ENCODE assay signal across 6 cellular contexts in the genomic region with DNA sequence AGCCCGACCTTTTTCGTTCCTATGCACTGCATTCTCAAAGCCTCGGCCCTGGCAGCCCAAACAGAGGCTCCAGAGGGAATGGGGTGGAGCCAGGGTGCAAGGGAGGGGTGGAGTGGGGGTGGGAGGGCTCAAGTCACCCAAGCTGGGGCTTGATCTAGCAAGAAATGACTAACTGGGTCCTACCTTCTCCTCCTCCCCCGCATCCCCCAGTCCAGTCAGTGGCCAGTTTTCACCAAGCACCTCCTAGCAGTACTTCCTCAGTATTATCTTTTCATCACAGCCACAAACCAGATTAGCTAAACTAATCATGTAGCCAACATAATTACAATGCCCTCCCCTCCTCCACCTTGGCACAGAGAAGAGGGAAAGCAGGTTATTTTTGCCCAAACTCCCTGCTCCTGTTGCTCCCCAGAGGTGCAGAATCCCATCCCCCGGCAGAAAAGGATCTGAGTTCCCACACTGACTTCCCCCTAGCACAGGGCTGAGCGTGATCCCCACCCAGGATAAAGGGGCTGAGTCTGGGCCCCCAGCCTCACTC. TPM values are rescaled to one million over a fixed set of nuclear protein-coding genes. Genes with fewer than 3 reads are reported as not detected.
DNase-seq lines count a peak whose midpoint lies in the region; ATAC-seq lines count a peak whose summit lies in the region.

No MANE protein-coding gene starts in this region.

- H3K4me1 ChIP-seq in rectal smooth muscle tissue (ENCODE audit: control insufficient read depth, insufficient read depth, low read length): no peaks in the 10 kb centered on the region

- H3K36me3 ChIP-seq in rectal smooth muscle tissue (ENCODE audit: control insufficient read depth, insufficient read depth, low read length): no peaks in the 10 kb centered on the region

- no peak overlapping the region for H3K9ac ChIP-seq in rectal smooth muscle tissue (ENCODE audit: low read length)

- ATAC-seq in HG02852 (IDR thresholded peaks at IDR 0.05; ENCODE audit: unreplicated experiment): no peak

- DNase-seq in HUDEP-2 (lab: John Stamatoyannopoulos, UW; ENCODE audit: unreplicated experiment in 76 of 76) (peak in 72 of 76 experiments; percentile 13 to 95 (median 78)), dermis blood vessel endothelial cell (peak; percentile 82), T-helper 1 cell (no peak), NCI-H2029 treated with DMSO at 0.1 percent for 48 hours (lab: John Stamatoyannopoulos, UW) (no peak)

- H3K27me3 ChIP-seq in rectal smooth muscle tissue (ENCODE audit: control insufficient read depth, insufficient read depth, low read length): peaks cover 2% of the 10 kb centered on the region

- H3K27ac ChIP-seq in rectal smooth muscle tissue (ENCODE audit: low read depth, low read length): no peak overlapping the region

- peak overlapping the region; percentile 15 for H3K4me3 ChIP-seq in rectal smooth muscle tissue (ENCODE audit: low read length)

RNA-seq across cellular contexts. Expression of gene JUP, which starts 2.2 kb away (rescaled TPM):
- 416 and 862 TPM in 2 replicates for total RNA-seq in dermis blood vessel endothelial cell

RNA-seq across cellular contexts. Expression of gene P3H4, which starts 27.5 kb away (rescaled TPM):
- total RNA-seq in dermis blood vessel endothelial cell: 65.4 and 79.3 TPM in 2 replicates

RNA-seq across cellular contexts. Expression of gene FKBP10, which starts 28.5 kb away (rescaled TPM):
- total RNA-seq in dermis blood vessel endothelial cell: 186 and 244 TPM in 2 replicates

RNA-seq across cellular contexts. Expression of gene HAP1, which starts 49.8 kb away (rescaled TPM):
- 0.23 and 0.68 TPM in 2 replicates for total RNA-seq in dermis blood vessel endothelial cell

RNA-seq across cellular contexts. Expression of gene NT5C3B, which starts 51.8 kb away (rescaled TPM):
- 53.0 and 102 TPM in 2 replicates for total RNA-seq in dermis blood vessel endothelial cell

Comparison
In these comparisons a context has a peak if more than half of its experiments do, and no peak if none do; other contexts are left out.
1. DNase-seq: peak in HUDEP-2 (72 of 76) and dermis blood vessel endothelial cell (single experiment); none in T-helper 1 cell (0 of 5) and NCI-H2029 treated with DMSO at 0.1 percent for 48 hours (single experiment).